Comparison of ENCODE assay signal across 8 cellular contexts in the genomic region with DNA sequence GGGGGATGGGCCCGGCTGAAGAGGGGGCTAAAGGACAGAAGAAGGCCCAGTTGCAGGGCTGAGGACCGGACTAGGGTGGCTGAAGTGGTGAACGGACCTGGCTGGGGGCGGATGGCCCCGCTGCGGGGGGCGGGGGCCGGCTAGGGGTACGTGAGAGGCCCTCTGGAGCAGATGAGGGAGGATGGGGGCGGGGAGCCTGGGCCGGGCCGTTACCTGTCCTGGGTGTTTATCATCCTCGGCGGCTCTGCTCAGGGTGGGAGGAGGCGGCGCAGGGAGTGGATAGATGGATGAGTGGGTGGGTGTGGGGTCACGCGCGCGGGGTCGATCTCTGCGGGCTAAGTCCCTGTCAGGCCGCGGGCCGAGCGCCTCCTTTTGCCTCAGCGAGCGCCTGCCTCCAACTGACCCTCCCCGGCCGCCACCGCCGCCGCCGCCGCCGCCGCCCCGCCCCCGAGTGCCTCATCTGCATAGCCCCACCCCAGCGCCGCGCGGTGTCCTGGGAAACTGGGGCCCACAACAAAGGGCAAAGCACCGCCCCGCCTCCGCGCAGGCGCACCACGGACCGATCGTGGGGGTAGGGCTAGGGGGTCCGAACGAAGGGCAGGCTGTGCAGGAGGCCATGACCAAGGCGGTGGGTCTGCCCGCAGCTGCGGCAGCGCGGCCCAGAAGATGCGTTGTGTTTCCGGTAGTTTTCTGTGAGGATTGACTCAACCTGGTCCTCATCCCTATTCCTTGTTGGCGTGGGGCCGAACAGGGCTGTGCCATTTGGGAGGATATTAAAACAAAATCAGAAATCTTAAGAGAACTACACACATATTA.
DNase-seq lines count a peak whose midpoint lies in the region; ATAC-seq and TF ChIP-seq lines count a peak whose summit lies in the region.

No MANE protein-coding gene starts in this region.

- peak overlapping the region; percentile 91 for H3K27ac ChIP-seq in upper lobe of right lung

- ATAC-seq in HG02852 (IDR thresholded peaks at IDR 0.05; ENCODE audit: unreplicated experiment) (peak; percentile 90), T-cell (replicated peaks in 1 of 4) (peak; percentile 95 to 97 (median 95)), left cardiac atrium (peak; percentile 95 to 96), upper lobe of right lung (peak; percentile 97)

- H3K9me3 ChIP-seq in upper lobe of right lung, result no peaks in the 10 kb centered on the region

- no peaks in the 10 kb centered on the region for H3K36me3 ChIP-seq in upper lobe of right lung

- TF ChIP-seq CTCF in GM12865 (IDR thresholded peaks at IDR 0.05; ENCODE audit: insufficient read depth, low read depth, low read length, missing control alignments) (no peak), progenitor cell of endocrine pancreas (IDR thresholded peaks at IDR 0.05; ENCODE audit: unreplicated experiment) (no peak), upper lobe of right lung (IDR thresholded peaks at IDR 0.05) (no peak)

- H3K4me3 ChIP-seq in GM12865 (ENCODE audit: low read depth, low read length) (peak overlapping the region; percentile 99), upper lobe of right lung (peak overlapping the region; percentile 83)

- peak overlapping the region; percentile 70 to 91 (median 78) for H3K4me3 Mint-ChIP-seq in T-cell
- peak overlapping the region; percentile 80 for H3K4me3 Mint-ChIP-seq in progenitor cell of endocrine pancreas (ENCODE audit: low read depth)

- no peaks in the 10 kb centered on the region for H3K27me3 ChIP-seq in upper lobe of right lung

- H3K4me1 ChIP-seq in upper lobe of right lung, result peaks cover 48% of the 10 kb centered on the region

- no peaks in the 10 kb centered on the region for H3K27me3 Mint-ChIP-seq in T-cell
- H3K27me3 Mint-ChIP-seq in progenitor cell of endocrine pancreas, result no peaks in the 10 kb centered on the region

- peaks cover 51 to 55% (median 54%) of the 10 kb centered on the region in 3 donors for H3K4me1 Mint-ChIP-seq in T-cell
- peaks cover 52% of the 10 kb centered on the region for H3K4me1 Mint-ChIP-seq in progenitor cell of endocrine pancreas (ENCODE audit: low read depth)

- POLR2A ChIA-PET in T-cell (lab: Charles Lee), result no interaction called here

- intact Hi-C loops in left cardiac atrium (cut with DNase I), result no loop called here
- intact Hi-C loops in upper lobe of right lung (cut with DNase I), result no loop called here

- H3K36me3 Mint-ChIP-seq in T-cell, result peaks cover 5% of the 10 kb centered on the region
- H3K36me3 Mint-ChIP-seq in progenitor cell of endocrine pancreas (ENCODE audit: insufficient read depth), result peaks cover 4% of the 10 kb centered on the region

- peak overlapping the region; percentile 64 to 80 for H3K27ac Mint-ChIP-seq in T-cell
- H3K27ac Mint-ChIP-seq in progenitor cell of endocrine pancreas, result peak overlapping the region; percentile 92

- CTCF ChIA-PET in T-cell (lab: Charles Lee), result interaction anchor here in 1 of 2 donors (0.5 kb wide), 1 partner anchor 303 kb away, joined by 4 read pairs; no protein-coding TSS in a partner anchor

- H3K9me3 Mint-ChIP-seq in T-cell, result no peaks in the 10 kb centered on the region
- no peaks in the 10 kb centered on the region for H3K9me3 Mint-ChIP-seq in progenitor cell of endocrine pancreas (ENCODE audit: low read depth)

- DNase-seq in GM12865 (ENCODE audit: low read depth), result peak; percentile 95
- DNase-seq in NCI-H146 treated with DMSO at 0.1 percent for 48 hours (lab: John Stamatoyannopoulos, UW; ENCODE audit: unreplicated experiment), result peak; percentile 65
- peak; percentile 84 to 97 (median 92) for DNase-seq in T-cell
- DNase-seq in amniotic epithelial cell (ENCODE audit: low read depth), result peak; percentile 83
- peak; percentile 98 for DNase-seq in left cardiac atrium
- peak; percentile 100 for DNase-seq in progenitor cell of endocrine pancreas (ENCODE audit: low spot score, unreplicated experiment)
- DNase-seq in upper lobe of right lung, result peak; percentile 99

Comparison
In these comparisons a context has a peak if more than half of its experiments do, and no peak if none do; other contexts are left out.
1. Peak in every context shown above with its lines: DNase-seq, ATAC-seq, H3K4me3 ChIP-seq and H3K27ac ChIP-seq.